Comparison of ENCODE assay signal across 23 cellular contexts in the genomic region with DNA sequence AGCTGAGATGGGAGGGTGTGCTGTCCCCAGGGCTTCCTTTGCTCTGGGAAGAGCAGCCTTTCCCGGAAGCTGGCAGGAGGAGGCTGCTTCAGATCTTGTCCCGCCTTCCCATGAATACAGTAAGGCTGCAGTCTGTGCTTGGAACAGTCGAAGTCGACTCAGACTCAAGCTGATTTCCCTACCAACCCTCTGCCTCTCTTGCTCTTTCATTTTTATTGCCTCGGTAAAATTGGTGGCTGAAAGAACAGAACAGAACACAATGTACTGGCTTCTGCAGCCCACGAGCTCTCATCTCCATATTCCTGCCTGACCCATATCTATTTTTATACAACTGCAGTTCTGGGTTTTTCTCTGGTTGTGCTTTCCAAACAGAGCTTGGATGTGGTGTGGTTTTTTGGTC.
DNase-seq lines count a peak whose midpoint lies in the region; ATAC-seq and TF ChIP-seq lines count a peak whose summit lies in the region.
"Had no signal": no experiment of that assay in that cellular context is flagged by ENCODE, and none has a peak within 500 bp of the region (broad histone marks: within the 10 kb centered on the region; RNA-seq: fewer than 3 reads in every experiment).

No MANE protein-coding gene starts in this region.

- peak; percentile 85 to 98 (median 92) for TF ChIP-seq EP300 in sigmoid colon (IDR thresholded peaks at IDR 0.05)

- 72 to 74% methylated on average over 6 of the region's 6 CpGs for WGBS in sigmoid colon, 2 donors

- no peak for DNase-seq in left ventricle myocardium superior
- peak; percentile 71 for DNase-seq in sigmoid colon
- peak; percentile 48 for DNase-seq in ureter (ENCODE audit: low spot score)
- DNase-seq in A673 (ENCODE audit: low spot score) = no peak
- DNase-seq: activated B cell treated with CpG ODN at 0.5 μM for 24 hours; activated CD4-positive, alpha-beta T cell treated with anti-CD3 and anti-CD28 coated beads, Interleukin-2, amount 50 U/mL, for 48 hours; activated gamma-delta T cell; CD4-positive, alpha-beta memory T cell; foreskin fibroblast; HFFc6; hypothalamus; islet precursor cell; KBM-7; MM.1S; NCI-H1436; NCI-H524; substantia nigra had no signal

- no peak overlapping the region for H3K4me3 ChIP-seq in sigmoid colon
- H3K4me3 ChIP-seq in A673 (ENCODE audit: low read depth, low read length, poor library complexity, severe bottlenecking) = no peak overlapping the region
- H3K4me3 ChIP-seq: cardiac muscle cell had no signal

- H3K36me3 ChIP-seq in sigmoid colon (no peaks in the 10 kb centered on the region), A673 (ENCODE audit: insufficient read depth, low read length, poor library complexity, severe bottlenecking) (no peaks in the 10 kb centered on the region)
- H3K36me3 ChIP-seq: cardiac muscle cell had no signal

- POLR2A ChIA-PET in A673 (lab: Charles Lee; ENCODE audit: low non-redundant PET) = interaction anchor here (0.6 kb wide), 1 partner anchor 435 kb away, joined by 17 read pairs; no protein-coding TSS in a partner anchor

- H3K9me3 ChIP-seq in sigmoid colon = no peaks in the 10 kb centered on the region
- no peaks in the 10 kb centered on the region for H3K9me3 ChIP-seq in A673 (ENCODE audit: low read depth, low read length, poor library complexity, severe bottlenecking)

- intact Hi-C loops in left ventricle myocardium superior (cut with micrococcal nuclease) (no loop called here), sigmoid colon (cut with DNase I) (no loop called here), A673 (cut with micrococcal nuclease; ENCODE audit: unreplicated experiment) (no loop called here)

- peak overlapping the region; percentile 42 for H3K27ac ChIP-seq in cingulate gyrus (ENCODE audit: low read depth, low read length)
- peak overlapping the region; percentile 29 to 79 (median 71) for H3K27ac ChIP-seq in sigmoid colon
- H3K27ac ChIP-seq in A673 (ENCODE audit: low read depth, low read length, poor library complexity, severe bottlenecking) = no peak overlapping the region
- H3K27ac ChIP-seq: cardiac muscle cell, epithelial cell of prostate had no signal

- BruUV-seq in A673 (replicated peaks; lab: Mats Ljungman, UMichigan) = no TSS peak

- H3K4me1 ChIP-seq in sigmoid colon = peaks cover 0 to 31% (median 22%) of the 10 kb centered on the region in 4 donors
- no peaks in the 10 kb centered on the region for H3K4me1 ChIP-seq in A673 (ENCODE audit: insufficient read depth, low read length, poor library complexity, severe bottlenecking)

- no peak for TF ChIP-seq CTCF in sigmoid colon (IDR thresholded peaks at IDR 0.05)
- TF ChIP-seq CTCF in A673 (conservative IDR thresholded peaks at IDR 0.05; ENCODE audit: low read depth, low read length) = no peak

- H3K27me3 ChIP-seq in sigmoid colon (no peaks in the 10 kb centered on the region), A673 (replicated peaks; ENCODE audit: insufficient read depth, low read depth, low read length, poor library complexity) (no peaks in the 10 kb centered on the region)
- H3K27me3 ChIP-seq: cardiac muscle cell had no signal

- ATAC-seq in left ventricle myocardium superior (peak; percentile 88), GM21528 (IDR thresholded peaks at IDR 0.05; ENCODE audit: low FRiP score, unreplicated experiment) (no peak), GM19324 (IDR thresholded peaks at IDR 0.05; ENCODE audit: low FRiP score, unreplicated experiment) (no peak)
- ATAC-seq: SK-N-SH treated with all-trans-retinoic acid at 6 μM for 48 hours had no signal

- no peak for TF ChIP-seq POLR2A in sigmoid colon (IDR thresholded peaks at IDR 0.05)

- CTCF ChIA-PET in A673 (lab: Charles Lee) = no interaction called here

Comparison
In these comparisons a context has a peak if more than half of its experiments do, and no peak if none do; other contexts are left out.
1. DNase-seq: peak in sigmoid colon (single experiment) and ureter (single experiment); none in left ventricle myocardium superior (single experiment) and A673 (single experiment).